17 cellular contexts compared by ENCODE assay signal in the genomic region with DNA sequence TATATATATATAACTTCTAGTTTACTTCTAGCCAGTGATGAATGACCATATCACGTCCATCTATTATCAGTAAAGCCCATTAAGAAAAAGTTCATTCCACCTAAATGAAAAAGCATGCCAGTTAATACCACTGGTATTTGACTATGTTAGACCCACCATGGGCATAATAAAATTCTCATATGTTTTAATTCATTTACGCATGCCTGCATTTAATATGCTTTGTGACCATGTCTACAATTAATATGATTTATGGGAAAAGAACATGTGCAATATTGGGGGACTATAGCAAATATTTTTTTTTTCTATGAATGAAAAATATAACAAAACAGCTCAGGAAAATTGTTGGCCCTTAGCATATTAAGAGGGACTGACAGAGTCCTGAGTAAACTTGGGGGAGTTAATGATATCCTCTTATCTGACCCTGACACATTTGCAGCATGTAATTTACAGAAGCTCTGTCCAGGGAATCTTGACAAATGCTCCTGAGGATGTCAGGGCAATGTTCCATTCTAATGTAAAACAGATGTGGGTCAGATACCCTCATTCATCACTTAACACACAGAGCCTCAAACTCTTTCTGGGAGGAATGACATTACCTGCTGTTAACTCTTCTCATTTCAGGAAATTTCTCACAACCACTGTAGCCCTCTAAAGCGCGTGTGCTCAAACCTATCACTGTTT.
"Had no signal": no experiment of that assay in that cellular context is flagged by ENCODE, and none has a peak within 500 bp of the region (broad histone marks: within the 10 kb centered on the region; RNA-seq: fewer than 3 reads in every experiment).

No MANE protein-coding gene starts in this region.

- H3K27ac ChIP-seq: epithelial cell of prostate, gastroesophageal sphincter, heart left ventricle, pancreas, psoas muscle, right atrium auricular region, upper lobe of right lung had no signal

- H3K4me3 ChIP-seq: gastroesophageal sphincter, heart left ventricle, pancreas, psoas muscle, right atrium auricular region, upper lobe of right lung had no signal

- H3K36me3 ChIP-seq: gastroesophageal sphincter, heart left ventricle, pancreas, right atrium auricular region, upper lobe of right lung had no signal

- ATAC-seq: gastroesophageal sphincter; heart left ventricle; pancreas; psoas muscle; stimulated activated naive CD8-positive, alpha-beta T cell treated with anti-CD3 and anti-CD28 coated beads, Interleukin-15, Interleukin-2, amounts not matched to agents 100 U/mL and 50 U/mL, for 24 hours; upper lobe of right lung had no signal

- DNase-seq: activated CD4-positive, alpha-beta memory T cell treated with anti-CD3 and anti-CD28 coated beads for 36 hours; activated CD4-positive, alpha-beta T cell treated with anti-CD3 and anti-CD28 coated beads for 4 hours; activated CD4-positive, CD25-positive, alpha-beta regulatory T cell; activated naive CD4-positive, alpha-beta T cell treated with Interleukin-2 at 50 U/mL for 16 hours; activated naive CD8-positive, alpha-beta T cell treated with anti-CD3 and anti-CD28 coated beads for 36 hours; activated T-cell treated with anti-CD3 and anti-CD28 coated beads, Interleukin-2, amount 50 U/mL, for 48 hours; cortex of kidney; heart left ventricle; pancreas; psoas muscle; stimulated activated CD4-positive, alpha-beta T cell treated with anti-CD3 and anti-CD28 coated beads, Interleukin-4, amount 100 ng/mL, for 24 hours; stimulated activated naive CD8-positive, alpha-beta T cell treated with anti-CD3 and anti-CD28 coated beads, Interleukin-15, Interleukin-2, amounts not matched to agents 100 U/mL and 50 U/mL, for 24 hours; T-helper 9 cell; upper lobe of right lung had no signal

- H3K9me3 ChIP-seq: gastroesophageal sphincter, heart left ventricle, pancreas, psoas muscle, right atrium auricular region, upper lobe of right lung had no signal
